Comparison of ENCODE assay signal across 8 cellular contexts in the genomic region with DNA sequence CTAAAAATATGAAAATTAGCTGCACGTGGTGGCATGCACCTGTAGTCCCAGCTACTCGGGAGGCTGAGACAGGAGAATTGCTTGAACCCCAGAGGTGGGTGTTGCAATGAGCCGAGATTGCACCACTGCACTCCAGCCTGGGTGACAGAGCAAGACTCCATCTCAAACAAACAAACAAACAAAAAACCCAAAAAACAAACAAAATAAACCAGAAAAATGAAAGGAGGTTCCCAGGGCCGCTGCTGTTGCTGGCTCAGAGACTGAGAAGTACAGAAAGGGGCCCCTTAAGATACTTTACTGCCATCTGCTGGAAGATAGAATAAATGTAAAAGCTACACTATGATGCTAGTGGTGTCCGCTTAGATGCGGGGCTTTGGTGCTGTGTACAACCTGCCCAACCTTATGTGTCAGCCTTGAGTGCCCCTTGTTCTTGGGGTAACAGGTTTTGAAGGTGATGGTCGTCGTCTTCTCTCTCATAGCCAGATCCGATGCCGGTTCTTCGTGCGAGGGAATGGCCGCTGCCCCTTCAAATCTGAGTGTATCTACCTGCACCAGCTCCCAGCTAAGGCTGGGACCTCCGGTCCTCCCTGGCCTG. TPM values are rescaled to one million over a fixed set of nuclear protein-coding genes. Genes with fewer than 3 reads are reported as not detected.
DNase-seq lines count a peak whose midpoint lies in the region; ATAC-seq and TF ChIP-seq lines count a peak whose summit lies in the region.

No MANE protein-coding gene starts in this region.

- no peak overlapping the region for H3K4me3 Mint-ChIP-seq in activated CD4-positive, alpha-beta T cell treated with anti-CD3 and anti-CD28 coated beads, Interleukin-2, amount 10 ng/mL, durations not matched to agents 24 days and 14 days
- H3K4me3 Mint-ChIP-seq in natural killer cell treated with Interleukin-12 subunit alpha and Interleukin-12 subunit beta and Interleukin-15 and Interleukin-18, amount 100 ng/mL, for 72 hours: no peak overlapping the region

- no peaks in the 10 kb centered on the region for H3K36me3 Mint-ChIP-seq in activated CD4-positive, alpha-beta T cell treated with anti-CD3 and anti-CD28 coated beads, Interleukin-2, amount 10 ng/mL, durations not matched to agents 24 days and 14 days (ENCODE audit: low read depth)
- H3K36me3 Mint-ChIP-seq in natural killer cell treated with Interleukin-12 subunit alpha and Interleukin-12 subunit beta and Interleukin-15 and Interleukin-18, amount 100 ng/mL, for 72 hours: no peaks in the 10 kb centered on the region

- intact Hi-C loops in activated CD4-positive, alpha-beta T cell treated with anti-CD3 and anti-CD28 coated beads, Interleukin-2, amount 10 ng/mL, durations not matched to agents 24 days and 14 days (cut with micrococcal nuclease): loop anchor here (1.0 kb wide), 2 partner anchors 107 to 152 kb away; partner anchors contain the start of genes DEF6 and PPARD
- intact Hi-C loops in esophagus muscularis mucosa (cut with DNase I): loop anchor here (1.0 to 2.0 kb wide), 2 partner anchors 107 to 157 kb away; partner anchors contain the start of gene PPARD

- no peaks in the 10 kb centered on the region for H3K36me3 ChIP-seq in esophagus muscularis mucosa

- peak; percentile 67 to 86 (median 75) for TF ChIP-seq CTCF in esophagus muscularis mucosa (IDR thresholded peaks at IDR 0.05)

- peaks cover 23 to 41% (median 30%) of the 10 kb centered on the region in 4 donors for H3K4me1 ChIP-seq in esophagus muscularis mucosa

- no peak for TF ChIP-seq EP300 in esophagus muscularis mucosa (IDR thresholded peaks at IDR 0.05)

- no peak overlapping the region for H3K4me3 ChIP-seq in esophagus muscularis mucosa

- H3K9me3 ChIP-seq in esophagus muscularis mucosa: no peaks in the 10 kb centered on the region

- no peak overlapping the region for H3K27ac ChIP-seq in esophagus muscularis mucosa (replicated peaks in 1 of 4)

- WGBS in esophagus muscularis mucosa: 29% methylated on average over 13 of the region's 14 CpGs

- ATAC-seq in HG03175 (IDR thresholded peaks at IDR 0.05; ENCODE audit: unreplicated experiment) (peak; percentile 49), HG02884 (IDR thresholded peaks at IDR 0.05; ENCODE audit: unreplicated experiment) (no peak), GM21786 (IDR thresholded peaks at IDR 0.05; ENCODE audit: unreplicated experiment) (no peak)
- ATAC-seq in natural killer cell treated with Interleukin-12 subunit alpha and Interleukin-12 subunit beta and Interleukin-15 and Interleukin-18, amount 100 ng/mL, for 72 hours: peak; percentile 56 to 62

- H3K27me3 Mint-ChIP-seq in activated CD4-positive, alpha-beta T cell treated with anti-CD3 and anti-CD28 coated beads, Interleukin-2, amount 10 ng/mL, durations not matched to agents 24 days and 14 days: peaks cover 9% of the 10 kb centered on the region
- H3K27me3 Mint-ChIP-seq in natural killer cell treated with Interleukin-12 subunit alpha and Interleukin-12 subunit beta and Interleukin-15 and Interleukin-18, amount 100 ng/mL, for 72 hours: no peaks in the 10 kb centered on the region

- TF ChIP-seq POLR2A in esophagus muscularis mucosa (IDR thresholded peaks at IDR 0.05; ENCODE audit: low read depth): no peak

- H3K9me3 Mint-ChIP-seq in activated CD4-positive, alpha-beta T cell treated with anti-CD3 and anti-CD28 coated beads, Interleukin-2, amount 10 ng/mL, durations not matched to agents 24 days and 14 days: no peaks in the 10 kb centered on the region
- no peaks in the 10 kb centered on the region for H3K9me3 Mint-ChIP-seq in natural killer cell treated with Interleukin-12 subunit alpha and Interleukin-12 subunit beta and Interleukin-15 and Interleukin-18, amount 100 ng/mL, for 72 hours

- DNase-seq in ELR (ENCODE audit: low read depth): peak; percentile 89
- peak; percentile 54 to 79 for DNase-seq in NCI-H446 (lab: John Stamatoyannopoulos, UW)
- DNase-seq in activated CD4-positive, alpha-beta T cell treated with anti-CD3 and anti-CD28 coated beads, Interleukin-2, amount 10 ng/mL, durations not matched to agents 24 days and 14 days: peak; percentile 83
- DNase-seq in esophagus muscularis mucosa (ENCODE audit: extremely low spot score): no peak
- no peak for DNase-seq in natural killer cell treated with Interleukin-12 subunit alpha and Interleukin-12 subunit beta and Interleukin-15 and Interleukin-18, amount 100 ng/mL, for 72 hours (ENCODE audit: low spot score)

- H3K27me3 ChIP-seq in esophagus muscularis mucosa: no peaks in the 10 kb centered on the region

- H3K4me1 Mint-ChIP-seq in activated CD4-positive, alpha-beta T cell treated with anti-CD3 and anti-CD28 coated beads, Interleukin-2, amount 10 ng/mL, durations not matched to agents 24 days and 14 days: peaks cover 34% of the 10 kb centered on the region
- peaks cover 16 to 17% of the 10 kb centered on the region in 2 donors for H3K4me1 Mint-ChIP-seq in natural killer cell treated with Interleukin-12 subunit alpha and Interleukin-12 subunit beta and Interleukin-15 and Interleukin-18, amount 100 ng/mL, for 72 hours (ENCODE audit: low read depth in 2 of 2)

- H3K27ac Mint-ChIP-seq in activated CD4-positive, alpha-beta T cell treated with anti-CD3 and anti-CD28 coated beads, Interleukin-2, amount 10 ng/mL, durations not matched to agents 24 days and 14 days: no peak overlapping the region
- H3K27ac Mint-ChIP-seq in natural killer cell treated with Interleukin-12 subunit alpha and Interleukin-12 subunit beta and Interleukin-15 and Interleukin-18, amount 100 ng/mL, for 72 hours: no peak overlapping the region

RNA-seq across cellular contexts. Expression of gene FANCE, which starts 2.8 kb away (rescaled TPM):
- total RNA-seq in activated CD4-positive, alpha-beta T cell treated with anti-CD3 and anti-CD28 coated beads, Interleukin-2, amount 10 ng/mL, durations not matched to agents 24 days and 14 days: 19.6 and 22.1 TPM in 2 replicates
- total RNA-seq in esophagus muscularis mucosa: 1 to 10 TPM; 1.7 to 6.3 (median 5.0) TPM
- 10 to 100 TPM; 10.4 to 27.3 TPM for total RNA-seq in natural killer cell treated with Interleukin-12 subunit alpha and Interleukin-12 subunit beta and Interleukin-15 and Interleukin-18, amount 100 ng/mL, for 72 hours

RNA-seq across cellular contexts. Expression of gene RPL10A, which starts 18.8 kb away (rescaled TPM):
- 1,702 and 1,710 TPM in 2 replicates for total RNA-seq in activated CD4-positive, alpha-beta T cell treated with anti-CD3 and anti-CD28 coated beads, Interleukin-2, amount 10 ng/mL, durations not matched to agents 24 days and 14 days
- total RNA-seq in esophagus muscularis mucosa: 1,000 to 10,000 TPM; 1,484 to 1,840 (median 1,566) TPM
- total RNA-seq in natural killer cell treated with Interleukin-12 subunit alpha and Interleukin-12 subunit beta and Interleukin-15 and Interleukin-18, amount 100 ng/mL, for 72 hours: 1,000 to 10,000 TPM in 1 of 2 donors, 100 to 1,000 TPM in 1; 874 to 1,110 TPM

RNA-seq across cellular contexts. Expression of gene TEAD3, which starts 47.5 kb away (rescaled TPM):
- 1.7 and 2.2 TPM in 2 replicates for total RNA-seq in activated CD4-positive, alpha-beta T cell treated with anti-CD3 and anti-CD28 coated beads, Interleukin-2, amount 10 ng/mL, durations not matched to agents 24 days and 14 days
- total RNA-seq in esophagus muscularis mucosa: 100 to 1,000 TPM in 1 of 4 donors, 10 to 100 TPM in 3; 71.4 to 123 (median 78.5) TPM
- total RNA-seq in natural killer cell treated with Interleukin-12 subunit alpha and Interleukin-12 subunit beta and Interleukin-15 and Interleukin-18, amount 100 ng/mL, for 72 hours: under 1 TPM; 0.24 to 0.25 TPM

Comparison
In these comparisons a context has a peak if more than half of its experiments do, and no peak if none do; other contexts are left out.
1. DNase-seq: peak in ELR (single experiment), NCI-H446 (2 of 2) and activated CD4-positive, alpha-beta T cell treated with anti-CD3 and anti-CD28 coated beads, Interleukin-2, amount 10 ng/mL, durations not matched to agents 24 days and 14 days (single experiment); none in esophagus muscularis mucosa (single experiment) and natural killer cell treated with Interleukin-12 subunit alpha and Interleukin-12 subunit beta and Interleukin-15 and Interleukin-18, amount 100 ng/mL, for 72 hours (single experiment).
2. ATAC-seq: peak in HG03175 (single experiment) and natural killer cell treated with Interleukin-12 subunit alpha and Interleukin-12 subunit beta and Interleukin-15 and Interleukin-18, amount 100 ng/mL, for 72 hours (2 of 2); none in HG02884 (single experiment) and GM21786 (single experiment).
3. RNA of gene TEAD3, which starts 47.5 kb away (total RNA-seq): 71.4 to 123 TPM in esophagus muscularis mucosa; 1.7 to 2.2 TPM in activated CD4-positive, alpha-beta T cell treated with anti-CD3 and anti-CD28 coated beads, Interleukin-2, amount 10 ng/mL, durations not matched to agents 24 days and 14 days and 0.24 to 0.25 TPM in natural killer cell treated with Interleukin-12 subunit alpha and Interleukin-12 subunit beta and Interleukin-15 and Interleukin-18, amount 100 ng/mL, for 72 hours; every median in the first group is over 10 times any median in the second.